Comparison of ENCODE assay signal across 13 cellular contexts in genomic region chr15:31342381-31342780, GRCh38. TPM values are rescaled to one million over a fixed set of nuclear protein-coding genes. Genes with fewer than 3 reads are reported as not detected.
DNase-seq lines count a peak whose midpoint lies in the region; ATAC-seq and TF ChIP-seq lines count a peak whose summit lies in the region.
"Had no signal": no experiment of that assay in that cellular context is flagged by ENCODE, and none has a peak within 500 bp of the region (broad histone marks: within the 10 kb centered on the region; RNA-seq: fewer than 3 reads in every experiment).

No MANE protein-coding gene starts in this region.

- peaks cover 39% of the 10 kb centered on the region for H3K36me3 Mint-ChIP-seq in T-helper 2 cell treated with Interferon-gamma antibody and Interleukin-4, amounts not matched to agents 5 μg/mL and 100 μg/mL, for 36 hours (ENCODE audit: low read depth)
- H3K36me3 Mint-ChIP-seq in activated CD4-positive, alpha-beta memory T cell treated with anti-CD3 and anti-CD28 coated beads for 36 hours: peaks cover 20% of the 10 kb centered on the region
- H3K36me3 Mint-ChIP-seq in immature natural killer cell: no peaks in the 10 kb centered on the region

- 76 to 85% (median 81%) methylated on average over 11 of the region's 11 CpGs for WGBS in stomach, 5 donors

- ATAC-seq in GM18909 (IDR thresholded peaks at IDR 0.05; ENCODE audit: poor library complexity, unreplicated experiment): no peak
- ATAC-seq: mucosa of descending colon had no signal

- no peak for TF ChIP-seq EP300 in stomach (IDR thresholded peaks at IDR 0.05)

- H3K36me3 ChIP-seq in stomach (peaks cover 0 to 15% (median 4%) of the 10 kb centered on the region in 4 donors), WERI-Rb-1 (no peaks in the 10 kb centered on the region)

- CTCF ChIA-PET in activated CD4-positive, alpha-beta memory T cell treated with anti-CD3 and anti-CD28 coated beads for 36 hours (lab: Charles Lee): interaction anchor here (0.9 to 1.7 kb wide), 5 partner anchors 9 to 146 kb away, joined by 3 to 7 read pairs (median 4); no protein-coding TSS in a partner anchor

- H3K4me1 Mint-ChIP-seq in T-helper 2 cell treated with Interferon-gamma antibody and Interleukin-4, amounts not matched to agents 5 μg/mL and 100 μg/mL, for 36 hours (ENCODE audit: low read depth): peaks cover 88% of the 10 kb centered on the region
- H3K4me1 Mint-ChIP-seq in activated CD4-positive, alpha-beta memory T cell treated with anti-CD3 and anti-CD28 coated beads for 36 hours (ENCODE audit: low read depth): peaks cover 98% of the 10 kb centered on the region
- H3K4me1 Mint-ChIP-seq in immature natural killer cell: peaks cover 100% of the 10 kb centered on the region in 2 donors

- TF ChIP-seq CTCF in stomach (IDR thresholded peaks at IDR 0.05) (no peak), WERI-Rb-1 (IDR thresholded peaks at IDR 0.05; ENCODE audit: low read depth, low read length) (no peak)

- intact Hi-C loops in activated CD4-positive, alpha-beta memory T cell treated with anti-CD3 and anti-CD28 coated beads for 36 hours (cut with micrococcal nuclease): loop anchor here (1.0 kb wide), 1 partner anchor 14 kb away; no protein-coding TSS in a partner anchor
- intact Hi-C loops in stomach (cut with DNase I; ENCODE audit: low total_unique reads): no loop called here

- H3K9me3 ChIP-seq in stomach: no peaks in the 10 kb centered on the region
- no peaks in the 10 kb centered on the region for H3K9me3 ChIP-seq in WERI-Rb-1 (ENCODE audit: severe bottlenecking)
- H3K9me3 ChIP-seq: ascending aorta, mucosa of descending colon had no signal

- H3K9me3 Mint-ChIP-seq in T-helper 2 cell treated with Interferon-gamma antibody and Interleukin-4, amounts not matched to agents 5 μg/mL and 100 μg/mL, for 36 hours: no peaks in the 10 kb centered on the region
- H3K9me3 Mint-ChIP-seq in activated CD4-positive, alpha-beta memory T cell treated with anti-CD3 and anti-CD28 coated beads for 36 hours: no peaks in the 10 kb centered on the region
- H3K9me3 Mint-ChIP-seq in immature natural killer cell: no peaks in the 10 kb centered on the region

- POLR2A ChIA-PET in activated CD4-positive, alpha-beta memory T cell treated with anti-CD3 and anti-CD28 coated beads for 36 hours (lab: Charles Lee): interaction anchor here (0.8 to 1.2 kb wide), 3 partner anchors 12 to 17 kb away, joined by 3 to 4 read pairs (median 3); no protein-coding TSS in a partner anchor

- DNase-seq in T-helper 2 cell treated with Interferon-gamma antibody and Interleukin-4, amounts not matched to agents 5 μg/mL and 100 μg/mL, for 36 hours (ENCODE audit: low spot score): no peak
- DNase-seq in T-helper 2 cell: no peak
- no peak for DNase-seq in activated CD4-positive, alpha-beta memory T cell treated with anti-CD3 and anti-CD28 coated beads for 36 hours
- no peak for DNase-seq in immature natural killer cell
- no peak for DNase-seq in stomach
- no peak for DNase-seq in NCI-H345 treated with DMSO at 0.1 percent for 48 hours (lab: John Stamatoyannopoulos, UW; ENCODE audit: unreplicated experiment)
- DNase-seq in WERI-Rb-1: no peak
- DNase-seq: activated CD4-positive, CD25-positive, alpha-beta regulatory T cell; DMS153; NCI-H345 had no signal

- peak overlapping the region; percentile 89 for H3K27ac Mint-ChIP-seq in T-helper 2 cell treated with Interferon-gamma antibody and Interleukin-4, amounts not matched to agents 5 μg/mL and 100 μg/mL, for 36 hours
- peak overlapping the region; percentile 90 for H3K27ac Mint-ChIP-seq in activated CD4-positive, alpha-beta memory T cell treated with anti-CD3 and anti-CD28 coated beads for 36 hours
- H3K27ac Mint-ChIP-seq in immature natural killer cell: peak overlapping the region; percentile 92 to 99 (median 96)

- no peak for TF ChIP-seq POLR2A in stomach (IDR thresholded peaks at IDR 0.05)

- H3K27ac ChIP-seq in stomach (peak overlapping the region in 4 of 5 donors; percentile 62 to 73 (median 72)), WERI-Rb-1 (no peak overlapping the region)
- H3K27ac ChIP-seq: ascending aorta had no signal

- H3K27me3 ChIP-seq in stomach: no peaks in the 10 kb centered on the region
- no peaks in the 10 kb centered on the region for H3K27me3 ChIP-seq in WERI-Rb-1 (ENCODE audit: insufficient read depth, low read depth, severe bottlenecking)
- H3K27me3 ChIP-seq: ascending aorta had no signal

- H3K27me3 Mint-ChIP-seq in T-helper 2 cell treated with Interferon-gamma antibody and Interleukin-4, amounts not matched to agents 5 μg/mL and 100 μg/mL, for 36 hours (ENCODE audit: low read depth): no peaks in the 10 kb centered on the region
- H3K27me3 Mint-ChIP-seq in activated CD4-positive, alpha-beta memory T cell treated with anti-CD3 and anti-CD28 coated beads for 36 hours: no peaks in the 10 kb centered on the region
- H3K27me3 Mint-ChIP-seq in immature natural killer cell (ENCODE audit: low read depth in 3 of 3): peaks cover 26 to 68% (median 40%) of the 10 kb centered on the region in 3 donors

- peak overlapping the region; percentile 88 for H3K4me3 Mint-ChIP-seq in T-helper 2 cell treated with Interferon-gamma antibody and Interleukin-4, amounts not matched to agents 5 μg/mL and 100 μg/mL, for 36 hours
- H3K4me3 Mint-ChIP-seq in activated CD4-positive, alpha-beta memory T cell treated with anti-CD3 and anti-CD28 coated beads for 36 hours: peak overlapping the region; percentile 61
- peak overlapping the region; percentile 71 to 89 (median 85) for H3K4me3 Mint-ChIP-seq in immature natural killer cell

- no peak overlapping the region for H3K4me3 ChIP-seq in stomach
- H3K4me3 ChIP-seq in WERI-Rb-1 (ENCODE audit: low read depth, low read length): no peak overlapping the region
- H3K4me3 ChIP-seq: ascending aorta, mucosa of descending colon had no signal

- H3K4me1 ChIP-seq in stomach: peaks cover 82 to 100% (median 99%) of the 10 kb centered on the region in 4 donors

RNA-seq across cellular contexts. Expression of gene KLF13, which starts 15.7 kb away (rescaled TPM):
- total RNA-seq in activated CD4-positive, alpha-beta memory T cell treated with anti-CD3 and anti-CD28 coated beads for 36 hours: 100 to 1,000 TPM; 134 to 145 TPM
- polyA plus RNA-seq in immature natural killer cell (10 to 100 TPM; 24.7 to 89.9 (median 47.2) TPM), stomach (10 to 100 TPM; 23.0 to 30.7 (median 24.3) TPM)
- 10 to 100 TPM in 4 of 5 donors, 1 to 10 TPM in 1; 9.3 to 74.0 (median 38.8) TPM for total RNA-seq in stomach
